ENCODE assay signal across 12 cellular contexts in the genomic region with DNA sequence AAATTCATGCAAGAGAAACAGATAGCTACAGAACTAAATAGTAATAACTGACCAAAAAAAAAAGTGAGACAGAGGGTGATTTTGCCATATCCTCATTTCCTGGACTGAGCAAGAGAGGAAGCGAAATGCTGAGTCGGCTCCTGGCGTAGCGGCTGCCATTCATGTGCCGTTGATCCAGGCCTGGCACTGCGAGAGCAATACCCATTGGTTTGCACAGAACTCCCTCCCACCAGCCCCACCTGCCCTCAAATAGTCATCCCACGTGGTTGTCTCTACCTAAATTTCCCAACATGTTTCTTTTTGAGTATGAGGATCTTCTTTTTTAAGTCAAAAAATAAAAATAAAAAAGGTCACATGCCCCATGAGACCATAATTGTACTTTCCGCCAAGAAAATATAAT. TPM values are rescaled to one million over a fixed set of nuclear protein-coding genes. Genes with fewer than 3 reads are reported as not detected.
DNase-seq lines count a peak whose midpoint lies in the region; ATAC-seq and TF ChIP-seq lines count a peak whose summit lies in the region.
"Had no signal": no experiment of that assay in that cellular context is flagged by ENCODE, and none has a peak within 500 bp of the region (broad histone marks: within the 10 kb centered on the region; RNA-seq: fewer than 3 reads in every experiment).

No MANE protein-coding gene starts in this region.

- peak in 1 of 2 donors; percentile 65 for TF ChIP-seq EP300 in tibial nerve (IDR thresholded peaks at IDR 0.05)

- TF ChIP-seq POLR2A in adrenal gland (IDR thresholded peaks at IDR 0.05) = no peak
- TF ChIP-seq POLR2A in tibial nerve (IDR thresholded peaks at IDR 0.05) = no peak

- 63 to 71% (median 70%) methylated on average over 8 of the region's 8 CpGs for WGBS in adrenal gland, 4 donors
- WGBS in tibial nerve, 2 donors = 64 to 73% methylated on average over 8 of the region's 8 CpGs

- peak; percentile 67 for DNase-seq in GM10266 (ENCODE audit: extremely low spot score)
- peak in 6 of 7 donors; percentile 41 to 77 (median 54) for DNase-seq in adrenal gland
- DNase-seq in medulla oblongata (ENCODE audit: extremely low spot score) = peak; percentile 55
- DNase-seq in HCEC 1CT = no peak
- no peak for DNase-seq in tibial nerve (ENCODE audit: low spot score in 2 of 2)
- DNase-seq: DMS79 had no signal

- no peaks in the 10 kb centered on the region for H3K9me3 ChIP-seq in adrenal gland (replicated peaks in 1 of 3)
- no peaks in the 10 kb centered on the region for H3K9me3 ChIP-seq in tibial nerve

- H3K36me3 ChIP-seq in adrenal gland (replicated peaks in 1 of 2) = no peaks in the 10 kb centered on the region
- H3K36me3 ChIP-seq in tibial nerve = no peaks in the 10 kb centered on the region

- H3K27me3 ChIP-seq in adrenal gland (no peaks in the 10 kb centered on the region), tibial nerve (no peaks in the 10 kb centered on the region)

- peak; percentile 42 for ATAC-seq in HG03442 (IDR thresholded peaks at IDR 0.05; ENCODE audit: unreplicated experiment)
- no peak for ATAC-seq in HG02852 (IDR thresholded peaks at IDR 0.05; ENCODE audit: unreplicated experiment)
- no peak for ATAC-seq in GM19324 (IDR thresholded peaks at IDR 0.05; ENCODE audit: low FRiP score, unreplicated experiment)
- ATAC-seq: left colon had no signal

- TF ChIP-seq CTCF in GM10266 (IDR thresholded peaks at IDR 0.05; ENCODE audit: control insufficient read depth, insufficient read depth, low read depth, missing control alignments) (no peak), adrenal gland (IDR thresholded peaks at IDR 0.05) (no peak), tibial nerve (IDR thresholded peaks at IDR 0.05) (no peak)

- peak overlapping the region in 1 of 5 donors; percentile 38 for H3K27ac ChIP-seq in adrenal gland
- no peak overlapping the region for H3K27ac ChIP-seq in tibial nerve
- H3K27ac ChIP-seq: epithelial cell of prostate, VCaP had no signal

- H3K4me1 ChIP-seq in adrenal gland (replicated peaks in 1 of 2) (no peaks in the 10 kb centered on the region), tibial nerve (peaks cover 0 to 15% (median 0%) of the 10 kb centered on the region in 4 donors)

- intact Hi-C loops in adrenal gland (cut with DNase I) = no loop called here

- H3K4me3 ChIP-seq in adrenal gland = no peak overlapping the region
- H3K4me3 ChIP-seq in tibial nerve = no peak overlapping the region

RNA-seq across cellular contexts. Expression of a gene that starts 9.4 kb away (rescaled TPM):
- total RNA-seq in adrenal gland = 10 to 100 TPM in 1 of 8 donors, 1 to 10 TPM in 6, under 1 TPM in 1; 0.97 to 11.1 (median 3.5) TPM
- polyA plus RNA-seq in adrenal gland = 1 to 10 TPM in 2 of 3 donors, under 1 TPM in 1; 0.57 to 1.3 (median 1.2) TPM
- total RNA-seq in tibial nerve = 10 to 100 TPM; 11.7 to 34.1 (median 17.6) TPM

RNA-seq across cellular contexts. Expression of a gene that starts 25.2 kb away (rescaled TPM):
- total RNA-seq in adrenal gland (10 to 100 TPM; 10.8 to 19.1 (median 13.0) TPM), tibial nerve (10 to 100 TPM; 11.7 to 21.4 (median 17.3) TPM)
- polyA plus RNA-seq in adrenal gland = 1 to 10 TPM; 1.2 to 3.5 (median 1.2) TPM

Comparison
In these comparisons a context has a peak if more than half of its experiments do, and no peak if none do; other contexts are left out.
1. DNase-seq: peak in GM10266 (single experiment), adrenal gland (6 of 7) and medulla oblongata (single experiment); none in HCEC 1CT (single experiment) and tibial nerve (0 of 2).